In the genomic region with DNA sequence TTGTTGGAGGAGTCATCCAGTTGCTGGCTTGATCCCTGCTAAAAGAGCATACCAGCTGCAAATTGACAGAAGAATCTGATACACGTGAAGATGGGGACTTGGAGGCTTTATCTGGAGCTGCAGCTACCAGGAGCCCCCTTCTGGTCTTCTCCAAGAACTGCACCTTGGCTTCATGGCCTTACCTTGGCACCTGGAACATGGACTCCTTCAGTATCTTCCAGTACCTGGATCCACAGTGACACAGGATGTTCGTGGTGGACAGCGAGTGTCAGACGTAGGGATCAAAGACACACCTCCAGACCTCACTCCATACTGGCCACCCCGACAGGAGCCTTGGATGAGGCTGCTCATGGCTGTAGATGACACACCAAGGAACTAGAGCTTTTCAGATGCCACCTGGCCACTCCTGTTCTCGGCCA, we compare ENCODE assay signal across 8 cellular contexts. TPM values are rescaled to one million over a fixed set of nuclear protein-coding genes. Genes with fewer than 3 reads are reported as not detected.
DNase-seq lines count a peak whose midpoint lies in the region; ATAC-seq and TF ChIP-seq lines count a peak whose summit lies in the region.

No MANE protein-coding gene starts in this region.

- H3K36me3 Mint-ChIP-seq in GM23338 (ENCODE audit: low read depth) (peaks cover 11% of the 10 kb centered on the region; the same call in 2 of the 3 replicates), WTC11 (peaks cover 6% of the 10 kb centered on the region)

- ATAC-seq in GM23338 (peak; percentile 96), WTC11 (peak; percentile 81), GM21717 (IDR thresholded peaks at IDR 0.05; ENCODE audit: unreplicated experiment) (no peak)

- no peaks in the 10 kb centered on the region for H4K20me1 ChIP-seq in GM23338 (replicated peaks; ENCODE audit: insufficient read depth)

- no peak overlapping the region for H3K27ac ChIP-seq in GM23338 (ENCODE audit: low read depth)

- H3K27ac Mint-ChIP-seq in GM23338, result no peak overlapping the region
- no peak overlapping the region for H3K27ac Mint-ChIP-seq in WTC11

- TF ChIP-seq CTCF in GM23338 (conservative IDR thresholded peaks at IDR 0.05; ENCODE audit: low read depth in 2 of 2) (peak; percentile 79 to 93), WTC11 (IDR thresholded peaks at IDR 0.05) (peak; percentile 89)

- peak; percentile 71 for DNase-seq in AG08395 (ENCODE audit: low spot score)
- DNase-seq in GM23338 (ENCODE audit: low spot score), result peak; percentile 90
- DNase-seq in NCI-H226, result peak; percentile 39
- DNase-seq in WTC11 (ENCODE audit: low spot score), result peak; percentile 63
- DNase-seq in central memory CD4-positive, alpha-beta T cell, result peak; percentile 65
- DNase-seq in left kidney (ENCODE audit: low read depth, low spot score), result peak; percentile 73
- DNase-seq in stimulated activated CD4-positive, alpha-beta T cell treated with anti-CD3 and anti-CD28 coated beads, TNF-alpha, amount 100 ng/mL, for 4 hours (ENCODE audit: low read depth in 3 of 3), result peak; percentile 30 to 51 (median 30)

- H3K4me2 ChIP-seq in GM23338, result no peak overlapping the region

- no peaks in the 10 kb centered on the region for H3K79me2 ChIP-seq in GM23338 (replicated peaks; ENCODE audit: insufficient read depth)

- H3K27me3 ChIP-seq in GM23338 (ENCODE audit: insufficient read depth), result no peaks in the 10 kb centered on the region

- CTCF ChIA-PET in WTC11 (lab: Charles Lee), result interaction anchor here (0.6 to 5.8 kb wide), 43 partner anchors 9 to 1530 kb away, joined by 3 to 95 read pairs (median 4); a partner anchor contains a TSS

- peaks cover 60% of the 10 kb centered on the region for H3K9me3 Mint-ChIP-seq in GM23338
- H3K9me3 Mint-ChIP-seq in WTC11, result peaks cover 20% of the 10 kb centered on the region

- no peak overlapping the region for H3K4me3 ChIP-seq in GM23338

- no peak overlapping the region for H3K4me3 Mint-ChIP-seq in GM23338
- no peak overlapping the region for H3K4me3 Mint-ChIP-seq in WTC11

- H3F3A ChIP-seq in GM23338 (replicated peaks; ENCODE audit: low read depth), result no peaks in the 10 kb centered on the region

- POLR2A ChIA-PET in WTC11 (lab: Charles Lee), result no interaction called here

- H3K4me1 Mint-ChIP-seq in GM23338, result no peaks in the 10 kb centered on the region
- no peaks in the 10 kb centered on the region for H3K4me1 Mint-ChIP-seq in WTC11

- H3K9me2 ChIP-seq in GM23338 (ENCODE audit: insufficient read depth), result no peaks in the 10 kb centered on the region

- H2AFZ ChIP-seq in GM23338, result no peak overlapping the region

- H3K36me3 ChIP-seq in GM23338 (ENCODE audit: insufficient read depth), result no peaks in the 10 kb centered on the region

- H3K4me1 ChIP-seq in GM23338 (ENCODE audit: insufficient read depth), result no peaks in the 10 kb centered on the region

- peaks cover 6% of the 10 kb centered on the region for H3K27me3 Mint-ChIP-seq in GM23338 (ENCODE audit: insufficient read depth, low read depth, poor library complexity)
- no peaks in the 10 kb centered on the region for H3K27me3 Mint-ChIP-seq in WTC11 (ENCODE audit: low read depth)

TF ChIP-seq in WTC11, 78 proteins besides CTCF, POLR2A, EP300 and RAD21:
- TF ChIP-seq ZNF263 (CRISPR knock-in tag; IDR thresholded peaks at IDR 0.05; ENCODE audit: low read depth) (no peak), SP1 (CRISPR knock-in tag; conservative IDR thresholded peaks at IDR 0.05) (no peak), ZBTB21 (CRISPR knock-in tag; IDR thresholded peaks at IDR 0.05; ENCODE audit: borderline replicate concordance) (no peak), ZNF423 (CRISPR knock-in tag; IDR thresholded peaks at IDR 0.05) (no peak), GABPB1 (CRISPR knock-in tag; IDR thresholded peaks at IDR 0.05) (no peak), ZNF121 (CRISPR knock-in tag; IDR thresholded peaks at IDR 0.05) (no peak), TEAD4 (CRISPR knock-in tag; IDR thresholded peaks at IDR 0.05) (no peak), KAT7 (CRISPR knock-in tag; IDR thresholded peaks at IDR 0.05; ENCODE audit: borderline replicate concordance) (no peak), NFYB (CRISPR knock-in tag; conservative IDR thresholded peaks at IDR 0.05; ENCODE audit: low read depth) (no peak)
- TF ChIP-seq, protein P1, sequence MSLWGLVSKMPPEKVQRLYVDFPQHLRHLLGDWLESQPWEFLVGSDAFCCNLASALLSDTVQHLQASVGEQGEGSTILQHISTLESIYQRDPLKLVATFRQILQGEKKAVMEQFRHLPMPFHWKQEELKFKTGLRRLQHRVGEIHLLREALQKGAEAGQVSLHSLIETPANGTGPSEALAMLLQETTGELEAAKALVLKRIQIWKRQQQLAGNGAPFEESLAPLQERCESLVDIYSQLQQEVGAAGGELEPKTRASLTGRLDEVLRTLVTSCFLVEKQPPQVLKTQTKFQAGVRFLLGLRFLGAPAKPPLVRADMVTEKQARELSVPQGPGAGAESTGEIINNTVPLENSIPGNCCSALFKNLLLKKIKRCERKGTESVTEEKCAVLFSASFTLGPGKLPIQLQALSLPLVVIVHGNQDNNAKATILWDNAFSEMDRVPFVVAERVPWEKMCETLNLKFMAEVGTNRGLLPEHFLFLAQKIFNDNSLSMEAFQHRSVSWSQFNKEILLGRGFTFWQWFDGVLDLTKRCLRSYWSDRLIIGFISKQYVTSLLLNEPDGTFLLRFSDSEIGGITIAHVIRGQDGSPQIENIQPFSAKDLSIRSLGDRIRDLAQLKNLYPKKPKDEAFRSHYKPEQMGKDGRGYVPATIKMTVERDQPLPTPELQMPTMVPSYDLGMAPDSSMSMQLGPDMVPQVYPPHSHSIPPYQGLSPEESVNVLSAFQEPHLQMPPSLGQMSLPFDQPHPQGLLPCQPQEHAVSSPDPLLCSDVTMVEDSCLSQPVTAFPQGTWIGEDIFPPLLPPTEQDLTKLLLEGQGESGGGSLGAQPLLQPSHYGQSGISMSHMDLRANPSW (CRISPR knock-in tag; conservative IDR thresholded peaks at IDR 0.05; ENCODE audit: low read depth), result no peak
- TF ChIP-seq, protein P2, sequence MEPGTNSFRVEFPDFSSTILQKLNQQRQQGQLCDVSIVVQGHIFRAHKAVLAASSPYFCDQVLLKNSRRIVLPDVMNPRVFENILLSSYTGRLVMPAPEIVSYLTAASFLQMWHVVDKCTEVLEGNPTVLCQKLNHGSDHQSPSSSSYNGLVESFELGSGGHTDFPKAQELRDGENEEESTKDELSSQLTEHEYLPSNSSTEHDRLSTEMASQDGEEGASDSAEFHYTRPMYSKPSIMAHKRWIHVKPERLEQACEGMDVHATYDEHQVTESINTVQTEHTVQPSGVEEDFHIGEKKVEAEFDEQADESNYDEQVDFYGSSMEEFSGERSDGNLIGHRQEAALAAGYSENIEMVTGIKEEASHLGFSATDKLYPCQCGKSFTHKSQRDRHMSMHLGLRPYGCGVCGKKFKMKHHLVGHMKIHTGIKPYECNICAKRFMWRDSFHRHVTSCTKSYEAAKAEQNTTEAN (CRISPR knock-in tag; IDR thresholded peaks at IDR 0.05), result no peak
- TF ChIP-seq, protein P3, sequence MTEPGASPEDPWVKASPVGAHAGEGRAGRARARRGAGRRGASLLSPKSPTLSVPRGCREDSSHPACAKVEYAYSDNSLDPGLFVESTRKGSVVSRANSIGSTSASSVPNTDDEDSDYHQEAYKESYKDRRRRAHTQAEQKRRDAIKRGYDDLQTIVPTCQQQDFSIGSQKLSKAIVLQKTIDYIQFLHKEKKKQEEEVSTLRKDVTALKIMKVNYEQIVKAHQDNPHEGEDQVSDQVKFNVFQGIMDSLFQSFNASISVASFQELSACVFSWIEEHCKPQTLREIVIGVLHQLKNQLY (CRISPR knock-in tag; IDR thresholded peaks at IDR 0.05), result no peak
- TF ChIP-seq, protein P4, sequence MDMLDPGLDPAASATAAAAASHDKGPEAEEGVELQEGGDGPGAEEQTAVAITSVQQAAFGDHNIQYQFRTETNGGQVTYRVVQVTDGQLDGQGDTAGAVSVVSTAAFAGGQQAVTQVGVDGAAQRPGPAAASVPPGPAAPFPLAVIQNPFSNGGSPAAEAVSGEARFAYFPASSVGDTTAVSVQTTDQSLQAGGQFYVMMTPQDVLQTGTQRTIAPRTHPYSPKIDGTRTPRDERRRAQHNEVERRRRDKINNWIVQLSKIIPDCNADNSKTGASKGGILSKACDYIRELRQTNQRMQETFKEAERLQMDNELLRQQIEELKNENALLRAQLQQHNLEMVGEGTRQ (CRISPR knock-in tag; IDR thresholded peaks at IDR 0.05), result no peak
- TF ChIP-seq, protein P5, sequence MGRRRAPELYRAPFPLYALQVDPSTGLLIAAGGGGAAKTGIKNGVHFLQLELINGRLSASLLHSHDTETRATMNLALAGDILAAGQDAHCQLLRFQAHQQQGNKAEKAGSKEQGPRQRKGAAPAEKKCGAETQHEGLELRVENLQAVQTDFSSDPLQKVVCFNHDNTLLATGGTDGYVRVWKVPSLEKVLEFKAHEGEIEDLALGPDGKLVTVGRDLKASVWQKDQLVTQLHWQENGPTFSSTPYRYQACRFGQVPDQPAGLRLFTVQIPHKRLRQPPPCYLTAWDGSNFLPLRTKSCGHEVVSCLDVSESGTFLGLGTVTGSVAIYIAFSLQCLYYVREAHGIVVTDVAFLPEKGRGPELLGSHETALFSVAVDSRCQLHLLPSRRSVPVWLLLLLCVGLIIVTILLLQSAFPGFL (CRISPR knock-in tag; IDR thresholded peaks at IDR 0.05; ENCODE audit: borderline replicate concordance), result no peak

RNA-seq across cellular contexts. Expression of a gene that starts 9.9 kb away (rescaled TPM):
- total RNA-seq in GM23338 (2014; rRNA removed; shearing (Covaris generic)), result not detected in 2 replicates
- polyA plus RNA-seq in GM23338 (2016; fragmentation: Nextera tagmentation; extraction: Ambion mirVana), result not detected in 2 replicates
- total RNA-seq in WTC11 (2021), result not detected in 3 replicates

RNA-seq across cellular contexts. Expression of a gene that starts 15.3 kb away (rescaled TPM):
- 4.6 and 5.2 TPM in 2 replicates for total RNA-seq in GM23338 (2014; rRNA removed; shearing (Covaris generic))
- polyA plus RNA-seq in GM23338 (2016; fragmentation: Nextera tagmentation; extraction: Ambion mirVana), result 11.5 and 13.0 TPM in 2 replicates
- 3.4 to 4.6 TPM (median 4.2 TPM) in 3 replicates for total RNA-seq in WTC11 (2021)

Comparison
In these comparisons a context has a peak if more than half of its experiments do, and no peak if none do; other contexts are left out.
1. DNase-seq: peak in every context shown above with its lines; median percentile 90 in GM23338; 73 in left kidney; 71 in AG08395; 65 in central memory CD4-positive, alpha-beta T cell; 63 in WTC11; 39 in NCI-H226; 30 in stimulated activated CD4-positive, alpha-beta T cell treated with anti-CD3 and anti-CD28 coated beads, TNF-alpha, amount 100 ng/mL, for 4 hours.